In genomic region chrX:39689374-39690104, GRCh38 we compare ENCODE assay signal across 8 cellular contexts.
DNase-seq lines count a peak whose midpoint lies in the region; ATAC-seq and TF ChIP-seq lines count a peak whose summit lies in the region.

No MANE protein-coding gene starts in this region.

- no peaks in the 10 kb centered on the region for H3K9me3 Mint-ChIP-seq in Calu3 (ENCODE audit: low read depth, unreplicated experiment)
- no peaks in the 10 kb centered on the region for H3K9me3 Mint-ChIP-seq in progenitor cell of endocrine pancreas (ENCODE audit: low read depth)

- BruUV-seq in Calu3 (replicated peaks; lab: Mats Ljungman, UMichigan) = no TSS peak

- no peaks in the 10 kb centered on the region for H3K9me3 ChIP-seq in fibroblast of lung (ENCODE audit: control insufficient read depth, insufficient read depth, low read depth, low read length)

- H3K4me1 Mint-ChIP-seq in Calu3 (ENCODE audit: low read depth, unreplicated experiment) (no peaks in the 10 kb centered on the region), progenitor cell of endocrine pancreas (ENCODE audit: low read depth) (peaks cover 4% of the 10 kb centered on the region)

- no peak for TF ChIP-seq CTCF in Calu3 (IDR thresholded peaks at IDR 0.05; ENCODE audit: unreplicated experiment)
- no peak for TF ChIP-seq CTCF in fibroblast of lung (conservative IDR thresholded peaks at IDR 0.05 in 1 of 2, IDR thresholded peaks at IDR 0.05 in 1 of 2; ENCODE audit: low read depth in 1 of 2, low read length in 2 of 2)
- no peak for TF ChIP-seq CTCF in progenitor cell of endocrine pancreas (IDR thresholded peaks at IDR 0.05; ENCODE audit: unreplicated experiment)
- no peak for TF ChIP-seq CTCF in foreskin keratinocyte (conservative IDR thresholded peaks at IDR 0.05)

- H3K27me3 ChIP-seq in fibroblast of lung (ENCODE audit: control insufficient read depth, insufficient read depth, low read length) (no peaks in the 10 kb centered on the region), foreskin keratinocyte (peaks cover 16% of the 10 kb centered on the region)

- H3K9ac ChIP-seq in fibroblast of lung (ENCODE audit: insufficient read depth, low read length) = no peak overlapping the region

- DNase-seq in Calu3 (no peak), NCI-H526 treated with DMSO at 0.1 percent for 48 hours (lab: John Stamatoyannopoulos, UW) (peak; percentile 52), fibroblast of lung (ENCODE audit: low read depth in 2 of 2) (no peak), progenitor cell of endocrine pancreas (ENCODE audit: low spot score, unreplicated experiment) (no peak), NOMO-1 (lab: John Stamatoyannopoulos, UW; ENCODE audit: unreplicated experiment in 2 of 2) (no peak), foreskin keratinocyte (no peak), GM19240 (ENCODE audit: insufficient read length, low spot score) (no peak)
- no peak for DNase-seq in activated CD4-positive, CD25-positive, alpha-beta regulatory T cell (lab: John Stamatoyannopoulos, UW)

- H3K4me3 Mint-ChIP-seq in Calu3 (ENCODE audit: low read depth, unreplicated experiment) (peak overlapping the region; percentile 14), progenitor cell of endocrine pancreas (ENCODE audit: low read depth) (peak overlapping the region; percentile 65)

- H4K20me1 ChIP-seq in fibroblast of lung (ENCODE audit: control insufficient read depth, extremely low read depth, insufficient read depth, low read length) = no peaks in the 10 kb centered on the region

- no peak overlapping the region for H3K27ac ChIP-seq in fibroblast of lung (ENCODE audit: insufficient read depth, low read length)
- no peak overlapping the region for H3K27ac ChIP-seq in foreskin keratinocyte

- H3K4me1 ChIP-seq in fibroblast of lung (ENCODE audit: control insufficient read depth, extremely low read depth, insufficient read depth, low read length) = no peaks in the 10 kb centered on the region
- no peaks in the 10 kb centered on the region for H3K4me1 ChIP-seq in foreskin keratinocyte

- H3K27me3 Mint-ChIP-seq in Calu3 (ENCODE audit: unreplicated experiment) = peaks cover 76% of the 10 kb centered on the region
- peaks cover 22% of the 10 kb centered on the region for H3K27me3 Mint-ChIP-seq in progenitor cell of endocrine pancreas

- H3K4me3 ChIP-seq in fibroblast of lung (replicated peaks in 1 of 4; ENCODE audit: control extremely low read depth in 1 of 4, insufficient read depth in 1 of 4, low read depth in 3 of 4, low read length in 4 of 4) = peak overlapping the region in 3 of 4 experiments; percentile 10 to 47 (median 24)

- intact Hi-C loops in Calu3 (cut with micrococcal nuclease; ENCODE audit: unreplicated experiment) = no loop called here

- no peak for ATAC-seq in foreskin keratinocyte

- H3K36me3 Mint-ChIP-seq in Calu3 (ENCODE audit: insufficient read depth, unreplicated experiment) (no peaks in the 10 kb centered on the region), progenitor cell of endocrine pancreas (ENCODE audit: insufficient read depth) (no peaks in the 10 kb centered on the region)

- H3K79me2 ChIP-seq in fibroblast of lung (ENCODE audit: control insufficient read depth, insufficient read depth, low read length) = no peaks in the 10 kb centered on the region

- CTCF ChIA-PET in Calu3 (lab: Charles Lee) = no interaction called here

- no peak overlapping the region for H3K4me2 ChIP-seq in fibroblast of lung (ENCODE audit: extremely low read depth, insufficient read depth, low read length)

- H3K27ac Mint-ChIP-seq in Calu3 (ENCODE audit: unreplicated experiment) (no peak overlapping the region), progenitor cell of endocrine pancreas (no peak overlapping the region)

- no peak overlapping the region for H2AFZ ChIP-seq in fibroblast of lung (ENCODE audit: low read length)

- no peaks in the 10 kb centered on the region for H3K36me3 ChIP-seq in fibroblast of lung (ENCODE audit: control insufficient read depth, insufficient read depth, low read length)
